Comparison of ENCODE assay signal across 8 cellular contexts in genomic region chrX:139898334-139898733, GRCh38.
"Had no signal": no experiment of that assay in that cellular context is flagged by ENCODE, and none has a peak within 500 bp of the region (broad histone marks: within the 10 kb centered on the region; RNA-seq: fewer than 3 reads in every experiment).

No MANE protein-coding gene starts in this region.

- DNase-seq: GM23248, GOT3, H7, KBM-7 had no signal

- H3K27ac ChIP-seq: GM23248, KMS-11 had no signal

- H3K4me2 ChIP-seq: KMS-11 had no signal

- H3K9ac ChIP-seq: GM23248, KMS-11 had no signal

- H3K36me3 ChIP-seq: HAP-1 had no signal

- H3K9me3 ChIP-seq: HAP-1 had no signal

- H3K4me3 ChIP-seq: GM23248, HAP-1 had no signal

- FAIRE-seq: HTR-8/SVneo had no signal

- H3K4me1 ChIP-seq: HAP-1 had no signal

- ATAC-seq: HCT116 had no signal

- H2AFZ ChIP-seq: GM23248 had no signal
